In genomic region chr7:156819733-156820295, GRCh38 we compare ENCODE assay signal across 2 cellular contexts.
TF ChIP-seq lines count a peak whose summit lies in the region.

No MANE protein-coding gene starts in this region.

TF ChIP-seq in HCT116, 20 proteins besides CTCF, POLR2A, EP300 and RAD21 (continued from another document):
- TF ChIP-seq EZH2 (IDR thresholded peaks at IDR 0.05) (no peak), YY1 (IDR thresholded peaks at IDR 0.05; ENCODE audit: extremely low read depth, insufficient replicate concordance, low read depth, low read length) (no peak), TCF7L2 (IDR thresholded peaks at IDR 0.05; ENCODE audit: borderline replicate concordance, extremely low read depth, insufficient read depth, insufficient read length) (no peak), ZNF274 (IDR thresholded peaks at IDR 0.05; ENCODE audit: low read depth, low read length) (no peak), SIN3A (IDR thresholded peaks at IDR 0.05; ENCODE audit: low read depth) (no peak), ZFX (IDR thresholded peaks at IDR 0.05) (no peak), ATF3 (IDR thresholded peaks at IDR 0.05) (no peak), FOSL1 (IDR thresholded peaks at IDR 0.05; ENCODE audit: low read depth) (no peak), POLR2AphosphoS5 (IDR thresholded peaks at IDR 0.05; ENCODE audit: low read depth, low read length) (no peak), EGR1 (IDR thresholded peaks at IDR 0.05; ENCODE audit: low read depth) (no peak), MAX (IDR thresholded peaks at IDR 0.05) (no peak), JUND (IDR thresholded peaks at IDR 0.05) (no peak), SRF (IDR thresholded peaks at IDR 0.05; ENCODE audit: low read depth) (no peak), ELF1 (IDR thresholded peaks at IDR 0.05; ENCODE audit: borderline replicate concordance, low read depth) (no peak), ZBTB33 (IDR thresholded peaks at IDR 0.05; ENCODE audit: extremely low read depth, insufficient replicate concordance, low read length) (no peak), CBX3 (IDR thresholded peaks at IDR 0.05; ENCODE audit: low read depth) (no peak), EZH2phosphoT487 (IDR thresholded peaks at IDR 0.05; ENCODE audit: borderline replicate concordance) (no peak)

TF ChIP-seq in H1, 55 proteins besides CTCF, POLR2A, EP300 and RAD21:
- TF ChIP-seq SP1 (IDR thresholded peaks at IDR 0.05; ENCODE audit: low read depth, low read length) (no peak), TAF1 (IDR thresholded peaks at IDR 0.05; ENCODE audit: low read depth, low read length) (no peak), RNF2 (IDR thresholded peaks at IDR 0.05; ENCODE audit: borderline replicate concordance, low read depth, low read length, missing control alignments, poor library complexity, severe bottlenecking) (no peak), KDM5A (IDR thresholded peaks at IDR 0.05; ENCODE audit: low read length) (no peak), HDAC6 (IDR thresholded peaks at IDR 0.05; ENCODE audit: low read depth, low read length) (no peak), SAP30 (IDR thresholded peaks at IDR 0.05; ENCODE audit: insufficient read depth, insufficient replicate concordance, low read length) (no peak), GABPA (IDR thresholded peaks at IDR 0.05; ENCODE audit: borderline replicate concordance, insufficient read depth, low read length) (no peak), TAF7 (optimal IDR thresholded peaks at IDR 0.05; ENCODE audit: borderline replicate concordance, low read depth, low read length) (no peak), CBX8 (IDR thresholded peaks at IDR 0.05; ENCODE audit: borderline replicate concordance, low read depth, low read length) (no peak), CBX5 (IDR thresholded peaks at IDR 0.05; ENCODE audit: low read depth, low read length) (no peak), ASH2L (IDR thresholded peaks at IDR 0.05; ENCODE audit: low read length) (no peak), KDM4A (IDR thresholded peaks at IDR 0.05; ENCODE audit: low read depth, low read length, severe bottlenecking) (no peak), NRF1 (IDR thresholded peaks at IDR 0.05; ENCODE audit: low read depth, low read length) (no peak), ZNF274 (IDR thresholded peaks at IDR 0.05; ENCODE audit: borderline replicate concordance, extremely low read depth, low read length) (no peak), BRCA1 (IDR thresholded peaks at IDR 0.05; ENCODE audit: low read depth, low read length) (no peak)
